In the genomic region with DNA sequence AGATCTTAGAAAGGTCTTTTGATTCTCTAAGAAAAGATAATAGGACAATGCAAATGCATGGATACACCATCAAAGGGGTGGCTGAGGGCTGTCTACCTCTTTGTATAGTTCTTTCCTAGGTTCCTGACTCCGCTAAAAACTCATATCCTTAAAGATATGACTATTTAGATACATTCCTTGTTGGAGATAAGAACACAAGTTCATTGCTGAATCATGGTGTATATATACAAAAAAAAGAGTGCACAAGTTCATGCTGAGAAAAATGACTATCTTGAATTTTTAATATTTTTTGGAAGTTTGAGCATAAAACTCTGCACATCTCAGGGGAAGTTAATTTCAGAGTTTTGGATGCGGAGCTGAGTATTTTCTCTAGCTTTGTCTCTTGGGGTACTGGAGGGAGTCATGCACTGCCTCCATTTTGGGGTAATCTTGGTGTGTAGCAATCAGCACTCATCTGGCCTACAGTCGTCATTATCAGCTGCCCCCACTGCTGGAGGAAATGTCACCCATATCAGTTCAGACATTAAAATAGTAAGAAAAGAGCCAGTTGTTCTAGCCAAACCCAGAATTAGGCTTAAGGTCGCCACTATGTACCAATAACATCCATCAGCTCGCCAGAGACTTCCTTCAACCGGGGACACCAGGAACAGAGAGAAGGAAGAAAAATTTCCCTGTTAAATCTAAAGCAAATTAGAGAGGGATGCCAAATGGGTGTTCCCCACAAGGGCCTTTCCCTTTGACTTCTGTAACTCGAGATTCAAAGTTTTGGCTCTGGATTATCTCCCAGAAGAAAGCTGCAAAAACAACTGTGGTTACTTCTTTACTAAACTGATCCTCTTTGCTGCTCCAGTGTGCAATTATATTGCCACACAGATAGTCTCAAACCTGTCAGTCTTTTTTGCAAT, we compare ENCODE assay signal across 10 cellular contexts. TPM values are rescaled to one million over a fixed set of nuclear protein-coding genes. Genes with fewer than 3 reads are reported as not detected.
DNase-seq lines count a peak whose midpoint lies in the region; ATAC-seq, FAIRE-seq and TF ChIP-seq lines count a peak whose summit lies in the region.
"Had no signal": no experiment of that assay in that cellular context is flagged by ENCODE, and none has a peak within 500 bp of the region (broad histone marks: within the 10 kb centered on the region; RNA-seq: fewer than 3 reads in every experiment).

No MANE protein-coding gene starts in this region.

- H3K9me3 ChIP-seq in osteoblast (ENCODE audit: low read depth, low read length) (no peaks in the 10 kb centered on the region), small intestine (ENCODE audit: control insufficient read depth, low read depth) (no peaks in the 10 kb centered on the region)
- H3K9me3 ChIP-seq: SJCRH30 had no signal

- DNase-seq in GM12865 (ENCODE audit: low read depth) (peak; percentile 46), NOMO-1 treated with DMSO at 0.1 percent for 48 hours (lab: John Stamatoyannopoulos, UW; ENCODE audit: unreplicated experiment) (peak; percentile 37), osteoblast (ENCODE audit: insufficient read length, low spot score, missing footprints) (no peak), small intestine (no peak), NCI-H187 (lab: John Stamatoyannopoulos, UW) (no peak), OCI-M2 (lab: John Stamatoyannopoulos, UW; ENCODE audit: unreplicated experiment) (no peak)
- no peak for DNase-seq in central memory CD8-positive, alpha-beta T cell (ENCODE audit: low spot score in 2 of 2)
- DNase-seq: SJCRH30 had no signal

- H3K4me3 ChIP-seq in GM12865 (ENCODE audit: low read depth, low read length) = peak overlapping the region; percentile 97
- no peak overlapping the region for H3K4me3 ChIP-seq in osteoblast (ENCODE audit: insufficient read depth, low read length)
- no peak overlapping the region for H3K4me3 ChIP-seq in small intestine (ENCODE audit: low read depth in 1 of 2, low read length in 2 of 2)
- H3K4me3 ChIP-seq: SJCRH30 had no signal

- TF ChIP-seq CTCF in GM12865 (IDR thresholded peaks at IDR 0.05; ENCODE audit: insufficient read depth, low read depth, low read length, missing control alignments) = no peak
- no peak for TF ChIP-seq CTCF in osteoblast (IDR thresholded peaks at IDR 0.05; ENCODE audit: extremely low read depth, low read depth, low read length)

- no peaks in the 10 kb centered on the region for H3K27me3 ChIP-seq in osteoblast (ENCODE audit: insufficient read depth, low read length)
- no peaks in the 10 kb centered on the region for H3K27me3 ChIP-seq in small intestine (ENCODE audit: control insufficient read depth in 2 of 2, insufficient read depth in 2 of 2, low read length in 2 of 2)

- no peaks in the 10 kb centered on the region for H4K20me1 ChIP-seq in osteoblast (ENCODE audit: insufficient read depth, low read length)

- H3K36me3 Mint-ChIP-seq in central memory CD8-positive, alpha-beta T cell (ENCODE audit: insufficient read depth) = peaks cover 16% of the 10 kb centered on the region

- H3K4me3 Mint-ChIP-seq in central memory CD8-positive, alpha-beta T cell = peak overlapping the region; percentile 96

- H3K27ac Mint-ChIP-seq in central memory CD8-positive, alpha-beta T cell (ENCODE audit: low read depth) = peak overlapping the region; percentile 98

- ATAC-seq in central memory CD8-positive, alpha-beta T cell (replicated peaks; ENCODE audit: extremely low read depth, poor library complexity, severe bottlenecking) = no peak
- ATAC-seq in HG03520 (IDR thresholded peaks at IDR 0.05; ENCODE audit: unreplicated experiment) = no peak

- no peaks in the 10 kb centered on the region for H3K36me3 ChIP-seq in osteoblast (ENCODE audit: insufficient read depth, low read length)
- no peaks in the 10 kb centered on the region for H3K36me3 ChIP-seq in small intestine (ENCODE audit: control insufficient read depth in 2 of 2, insufficient read depth in 2 of 2, low read length in 2 of 2)
- H3K36me3 ChIP-seq: SJCRH30 had no signal

- WGBS in small intestine, 3 donors = 24 to 26% (median 24%) methylated on average over 7 of the region's 7 CpGs

- peak overlapping the region; percentile 60 for H3K4me2 ChIP-seq in osteoblast (ENCODE audit: insufficient read depth, low read length)

- H3K4me1 ChIP-seq in osteoblast (ENCODE audit: insufficient read depth, low read length) = peaks cover 37% of the 10 kb centered on the region
- H3K4me1 ChIP-seq in small intestine (ENCODE audit: control insufficient read depth in 2 of 2, insufficient read depth in 1 of 2, low read depth in 1 of 2, low read length in 1 of 2) = peaks cover 2 to 8% of the 10 kb centered on the region in 2 donors

- H3K27me3 Mint-ChIP-seq in central memory CD8-positive, alpha-beta T cell = no peaks in the 10 kb centered on the region

- H3K27ac ChIP-seq in osteoblast (ENCODE audit: low read depth, low read length) (peak overlapping the region; percentile 13), small intestine (ENCODE audit: low read depth in 1 of 2, low read length in 1 of 2) (no peak overlapping the region)
- H3K27ac ChIP-seq: SJCRH30 had no signal

- FAIRE-seq in small intestine (lab: Jason Lieb, UNC) = no peak
- FAIRE-seq: colon had no signal

- H3K4me1 Mint-ChIP-seq in central memory CD8-positive, alpha-beta T cell = peaks cover 84% of the 10 kb centered on the region

- H3K79me2 ChIP-seq in osteoblast (ENCODE audit: insufficient read depth, low read length) = no peaks in the 10 kb centered on the region

- no peaks in the 10 kb centered on the region for H3K9me3 Mint-ChIP-seq in central memory CD8-positive, alpha-beta T cell

- H2AFZ ChIP-seq in osteoblast (ENCODE audit: low read length) = peak overlapping the region; percentile 44

RNA-seq across cellular contexts. Expression of gene PTTG1, which starts 49.0 kb away (rescaled TPM):
- total RNA-seq in osteoblast = 29.8 and 41.3 TPM in 2 replicates
- 10 to 100 TPM in 2 of 3 donors, 1 to 10 TPM in 1; 8.4 to 98.9 (median 12.1) TPM for polyA plus RNA-seq in small intestine

RNA-seq across cellular contexts. Expression of gene SLU7, which starts 51.8 kb away (rescaled TPM):
- 54.5 and 75.6 TPM in 2 replicates for total RNA-seq in osteoblast
- polyA plus RNA-seq in small intestine = 10 to 100 TPM; 19.9 to 44.0 (median 32.9) TPM

Comparison
In these comparisons a context has a peak if more than half of its experiments do, and no peak if none do; other contexts are left out.
1. DNase-seq: peak in GM12865 (single experiment) and NOMO-1 treated with DMSO at 0.1 percent for 48 hours (single experiment); none in central memory CD8-positive, alpha-beta T cell (0 of 2), osteoblast (single experiment), small intestine (single experiment), NCI-H187 (0 of 2) and OCI-M2 (single experiment).